Comparison of ENCODE assay signal across 1 cellular context in genomic region chrX:48540480-48540879, GRCh38.
TF ChIP-seq lines count a peak whose summit lies in the region.

No MANE protein-coding gene starts in this region.

TF ChIP-seq in endothelial cell of umbilical vein, 7 proteins besides CTCF, POLR2A, EP300 and RAD21:
- TF ChIP-seq JUN (IDR thresholded peaks at IDR 0.05; ENCODE audit: borderline replicate concordance, insufficient read depth, insufficient read length, low read depth) (no peak), EZH2 (IDR thresholded peaks at IDR 0.05; ENCODE audit: borderline replicate concordance, low read depth, low read length, severe bottlenecking) (no peak), MYC (IDR thresholded peaks at IDR 0.05; ENCODE audit: low read depth, low read length) (no peak), GATA2 (IDR thresholded peaks at IDR 0.05; ENCODE audit: insufficient read depth, insufficient read length, low read depth, low read length) (no peak), FOS (IDR thresholded peaks at IDR 0.05; ENCODE audit: borderline replicate concordance, insufficient read depth, low read length) (no peak), POLR2AphosphoS5 (IDR thresholded peaks at IDR 0.05; ENCODE audit: insufficient read depth, low read depth, low read length) (no peak), MAX (IDR thresholded peaks at IDR 0.05; ENCODE audit: insufficient read depth, insufficient read length) (no peak)
